In genomic region chr1:56496861-56497772, GRCh38 we compare ENCODE assay signal across 1 cellular context.
A peak's percentile ranks its signal among the peaks of the same experiment; 100 is the strongest.
TF ChIP-seq lines count a peak whose summit lies in the region.

No MANE protein-coding gene starts in this region.

TF ChIP-seq in HEK293, 187 proteins besides CTCF, POLR2A, EP300 and RAD21 (continued from another document and continues in another):
- TF ChIP-seq ZNF518A (tag by site-specific recombination; conservative IDR thresholded peaks at IDR 0.05; ENCODE audit: low read depth) (no peak), HIC1 (tag by site-specific recombination; IDR thresholded peaks at IDR 0.05) (no peak), ZNF157 (tag by site-specific recombination; IDR thresholded peaks at IDR 0.05) (no peak), SP2 (tag by site-specific recombination; IDR thresholded peaks at IDR 0.05) (no peak), ZNF324 (tag by site-specific recombination; IDR thresholded peaks at IDR 0.05) (no peak), ZNF561 (tag by site-specific recombination; IDR thresholded peaks at IDR 0.05; ENCODE audit: borderline replicate concordance) (peak; percentile 17; the same call in 1 of the 2 replicates), YY1 (tag by site-specific recombination; IDR thresholded peaks at IDR 0.05) (no peak), ZNF266 (tag by site-specific recombination; IDR thresholded peaks at IDR 0.05; ENCODE audit: low read depth) (no peak), ZNF530 (tag by site-specific recombination; IDR thresholded peaks at IDR 0.05; ENCODE audit: low read depth) (no peak), TSHZ1 (tag by site-specific recombination; IDR thresholded peaks at IDR 0.05; ENCODE audit: borderline replicate concordance) (peak; percentile 26; the same call in 1 of the 2 replicates), ZNF2 (tag by site-specific recombination; IDR thresholded peaks at IDR 0.05) (no peak), ZNF76 (tag by site-specific recombination; IDR thresholded peaks at IDR 0.05; ENCODE audit: borderline replicate concordance, low read depth) (no peak), ZBTB11 (tag by site-specific recombination; conservative IDR thresholded peaks at IDR 0.05; ENCODE audit: low read depth) (no peak), ZBTB17 (tag by site-specific recombination; IDR thresholded peaks at IDR 0.05) (no peak), ZEB2 (tag by site-specific recombination; IDR thresholded peaks at IDR 0.05) (peak; percentile 43; the same call in 1 of the 2 replicates), FEZF1 (tag by site-specific recombination; IDR thresholded peaks at IDR 0.05) (peak; percentile 79), ZNF501 (tag by site-specific recombination; IDR thresholded peaks at IDR 0.05) (no peak), ZNF148 (tag by site-specific recombination; IDR thresholded peaks at IDR 0.05; ENCODE audit: borderline replicate concordance) (no peak), MZF1 (tag by site-specific recombination; IDR thresholded peaks at IDR 0.05; ENCODE audit: borderline replicate concordance) (no peak), ZNF23 (tag by site-specific recombination; IDR thresholded peaks at IDR 0.05; ENCODE audit: borderline replicate concordance) (no peak), ZNF843 (tag by site-specific recombination; IDR thresholded peaks at IDR 0.05) (0 out of 2 replicates have a peak, but pooled peaks have one; percentile 59), ZIC2 (tag by site-specific recombination; IDR thresholded peaks at IDR 0.05) (peak; percentile 19; the same call in 1 of the 2 replicates), ZNF514 (tag by site-specific recombination; IDR thresholded peaks at IDR 0.05) (no peak), ZNF140 (tag by site-specific recombination; IDR thresholded peaks at IDR 0.05) (no peak), ZNF777 (tag by site-specific recombination; IDR thresholded peaks at IDR 0.05; ENCODE audit: borderline replicate concordance) (no peak), ZNF211 (tag by site-specific recombination; IDR thresholded peaks at IDR 0.05; ENCODE audit: low read depth) (no peak), ZSCAN23 (tag by site-specific recombination; IDR thresholded peaks at IDR 0.05) (no peak), MYNN (tag by site-specific recombination; IDR thresholded peaks at IDR 0.05; ENCODE audit: borderline replicate concordance) (no peak), ZNF174 (tag by site-specific recombination; IDR thresholded peaks at IDR 0.05) (no peak), SCRT1 (tag by site-specific recombination; IDR thresholded peaks at IDR 0.05; ENCODE audit: borderline replicate concordance) (no peak), ZNF202 (tag by site-specific recombination; IDR thresholded peaks at IDR 0.05; ENCODE audit: borderline replicate concordance) (no peak), ZNF10 (tag by site-specific recombination; IDR thresholded peaks at IDR 0.05) (no peak), ZNF664 (tag by site-specific recombination; IDR thresholded peaks at IDR 0.05) (0 out of 2 replicates have a peak, but pooled peaks have one; percentile 30), AEBP2 (tag by site-specific recombination; IDR thresholded peaks at IDR 0.05; ENCODE audit: borderline replicate concordance) (no peak), ZNF292 (tag by site-specific recombination; IDR thresholded peaks at IDR 0.05; ENCODE audit: borderline replicate concordance, low read depth) (no peak), ZNF426 (tag by site-specific recombination; IDR thresholded peaks at IDR 0.05) (no peak), EGR2 (tag by site-specific recombination; IDR thresholded peaks at IDR 0.05; ENCODE audit: low read depth) (no peak), ZNF146 (tag by site-specific recombination; IDR thresholded peaks at IDR 0.05) (no peak), ZNF155 (tag by site-specific recombination; IDR thresholded peaks at IDR 0.05) (no peak), OVOL3 (tag by site-specific recombination; IDR thresholded peaks at IDR 0.05) (no peak), ZBTB21 (tag by site-specific recombination; IDR thresholded peaks at IDR 0.05) (no peak), ZBTB7A (tag by site-specific recombination; IDR thresholded peaks at IDR 0.05; ENCODE audit: low read depth) (no peak)
- TF ChIP-seq, protein P1, sequence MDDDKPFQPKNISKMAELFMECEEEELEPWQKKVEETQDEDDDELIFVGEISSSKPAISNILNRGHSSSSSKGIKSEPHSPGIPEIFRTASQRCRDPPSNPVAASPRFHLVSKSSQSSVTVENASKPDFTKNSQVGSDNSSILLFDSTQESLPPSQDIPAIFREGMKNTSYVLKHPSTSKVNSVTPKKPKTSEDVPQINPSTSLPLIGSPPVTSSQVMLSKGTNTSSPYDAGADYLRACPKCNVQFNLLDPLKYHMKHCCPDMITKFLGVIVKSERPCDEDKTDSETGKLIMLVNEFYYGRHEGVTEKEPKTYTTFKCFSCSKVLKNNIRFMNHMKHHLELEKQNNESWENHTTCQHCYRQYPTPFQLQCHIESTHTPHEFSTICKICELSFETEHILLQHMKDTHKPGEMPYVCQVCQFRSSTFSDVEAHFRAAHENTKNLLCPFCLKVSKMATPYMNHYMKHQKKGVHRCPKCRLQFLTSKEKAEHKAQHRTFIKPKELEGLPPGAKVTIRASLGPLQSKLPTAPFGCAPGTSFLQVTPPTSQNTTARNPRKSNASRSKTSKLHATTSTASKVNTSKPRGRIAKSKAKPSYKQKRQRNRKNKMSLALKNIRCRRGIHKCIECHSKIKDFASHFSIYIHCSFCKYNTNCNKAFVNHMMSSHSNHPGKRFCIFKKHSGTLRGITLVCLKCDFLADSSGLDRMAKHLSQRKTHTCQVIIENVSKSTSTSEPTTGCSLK (tag by site-specific recombination; IDR thresholded peaks at IDR 0.05): no peak
